In genomic region chr12:2335109-2335508, GRCh38 we compare ENCODE assay signal across 14 cellular contexts.
DNase-seq lines count a peak whose midpoint lies in the region; ATAC-seq and TF ChIP-seq lines count a peak whose summit lies in the region.
"Had no signal": no experiment of that assay in that cellular context is flagged by ENCODE, and none has a peak within 500 bp of the region (broad histone marks: within the 10 kb centered on the region; RNA-seq: fewer than 3 reads in every experiment).

No MANE protein-coding gene starts in this region.

- H3K23ac ChIP-seq in IMR-90 (ENCODE audit: low read depth, low read length) = peak overlapping the region; percentile 48

- H2BK120ac ChIP-seq in IMR-90 (ENCODE audit: low read depth, low read length) = peak overlapping the region; percentile 98

- H2BK15ac ChIP-seq in IMR-90 (ENCODE audit: low read depth, low read length) = peak overlapping the region; percentile 98; the same call in 2 of the 3 replicates

- H3K27ac ChIP-seq in IMR-90 (ENCODE audit: insufficient read depth, low read length) = peak overlapping the region; percentile 35; the same call in 1 of the 2 replicates
- peak overlapping the region in 30 of 59 donors; percentile 6 to 90 (median 62) for H3K27ac ChIP-seq in dorsolateral prefrontal cortex
- H3K27ac ChIP-seq in rectal smooth muscle tissue (ENCODE audit: low read depth, low read length) = peak overlapping the region; percentile 89
- H3K27ac ChIP-seq: C4-2B had no signal

- peak overlapping the region; percentile 87 for H4K91ac ChIP-seq in IMR-90 (ENCODE audit: insufficient read depth, low read depth, low read length)

- H3K27me3 Mint-ChIP-seq in activated CD4-positive, alpha-beta T cell treated with anti-CD3 and anti-CD28 coated beads for 36 hours = peaks cover 7% of the 10 kb centered on the region
- H3K27me3 Mint-ChIP-seq in activated T-cell treated with anti-CD3 and anti-CD28 coated beads, Interleukin-2, amount 50 U/mL, for 72 hours (ENCODE audit: low read depth) = peaks cover 19% of the 10 kb centered on the region

- DNase-seq in DMS79 treated with DMSO at 0.1 percent for 48 hours (lab: John Stamatoyannopoulos, UW) (peak; percentile 56), IMR-90 (no peak), dorsolateral prefrontal cortex (no peak)
- DNase-seq in activated CD4-positive, alpha-beta T cell treated with anti-CD3 and anti-CD28 coated beads for 36 hours = no peak
- no peak for DNase-seq in activated T-cell treated with anti-CD3 and anti-CD28 coated beads, Interleukin-2, amount 50 U/mL, for 72 hours
- DNase-seq: activated CD4-positive, alpha-beta T cell treated with anti-CD3 and anti-CD28 coated beads for 48 hours; Karpas-422; stimulated activated naive CD8-positive, alpha-beta T cell treated with anti-CD3 and anti-CD28 coated beads, Interleukin-15, amount 100 ng/mL, for 72 hours; T-helper 1 cell had no signal

- no peak overlapping the region for H3K27ac Mint-ChIP-seq in activated CD4-positive, alpha-beta T cell treated with anti-CD3 and anti-CD28 coated beads for 36 hours
- H3K27ac Mint-ChIP-seq in activated T-cell treated with anti-CD3 and anti-CD28 coated beads, Interleukin-2, amount 50 U/mL, for 72 hours = no peak overlapping the region
- H3K27ac Mint-ChIP-seq: activated T-helper 17 cell treated with anti-CD3 and anti-CD28 coated beads, Interleukin-2, amount 50 U/mL, for 72 hours; stimulated activated naive CD8-positive, alpha-beta T cell treated with anti-CD3 and anti-CD28 coated beads, Interleukin-15, amount 100 ng/mL, for 72 hours had no signal

- no peak overlapping the region for H3K9ac ChIP-seq in IMR-90 (ENCODE audit: low read depth, low read length)
- H3K9ac ChIP-seq in rectal smooth muscle tissue (ENCODE audit: low read length) = no peak overlapping the region

- H2BK5ac ChIP-seq in IMR-90 (ENCODE audit: low read depth, low read length, poor library complexity, severe bottlenecking) = peak overlapping the region; percentile 71

- peak overlapping the region; percentile 99 for H2AK5ac ChIP-seq in IMR-90 (ENCODE audit: low read depth, low read length)

- no TSS peak for BruUV-seq in IMR-90 (replicated peaks; lab: Mats Ljungman, UMichigan)

- no peaks in the 10 kb centered on the region for H3K36me3 ChIP-seq in IMR-90 (ENCODE audit: control insufficient read depth, insufficient read depth, low read length)
- no peaks in the 10 kb centered on the region for H3K36me3 ChIP-seq in rectal smooth muscle tissue (ENCODE audit: control insufficient read depth, insufficient read depth, low read length)

- H3K4me1 ChIP-seq in IMR-90 (ENCODE audit: control insufficient read depth, insufficient read depth, low read length) (peaks cover 35% of the 10 kb centered on the region), rectal smooth muscle tissue (ENCODE audit: control insufficient read depth, insufficient read depth, low read length) (peaks cover 39% of the 10 kb centered on the region)

- peak overlapping the region; percentile 67 for H3K14ac ChIP-seq in IMR-90 (replicated peaks; ENCODE audit: low read depth, low read length)

- H2AFZ ChIP-seq in IMR-90 (replicated peaks; ENCODE audit: low read length, poor library complexity) = peak overlapping the region; percentile 72

- peaks cover 43% of the 10 kb centered on the region for H3K9me1 ChIP-seq in IMR-90 (ENCODE audit: insufficient read depth, low read length)

- peak overlapping the region; percentile 26; the same call in 1 of the 2 replicates for H4K5ac ChIP-seq in IMR-90 (ENCODE audit: low read depth, low read length)

- no peaks in the 10 kb centered on the region for H3K36me3 Mint-ChIP-seq in activated CD4-positive, alpha-beta T cell treated with anti-CD3 and anti-CD28 coated beads for 36 hours (ENCODE audit: low read depth)
- no peaks in the 10 kb centered on the region for H3K36me3 Mint-ChIP-seq in activated T-cell treated with anti-CD3 and anti-CD28 coated beads, Interleukin-2, amount 50 U/mL, for 72 hours (ENCODE audit: insufficient read depth in 2 of 2)

- WGBS in IMR-90 (ENCODE audit: extremely low coverage in 2 of 2, insufficient read length in 1 of 2), 2 experiments = 57% methylated on average over 1 of the region's 5 CpGs; no CpG with 5 or more reads in 1 of the 2 experiments

- H3K4me3 ChIP-seq in IMR-90 (ENCODE audit: insufficient read depth, low read depth, low read length) (no peak overlapping the region), dorsolateral prefrontal cortex (no peak overlapping the region), rectal smooth muscle tissue (ENCODE audit: low read length) (no peak overlapping the region)

- H3K9me3 ChIP-seq in IMR-90 (ENCODE audit: control insufficient read depth, insufficient read depth, low read length) = no peaks in the 10 kb centered on the region

- no peaks in the 10 kb centered on the region for H3K27me3 ChIP-seq in IMR-90 (ENCODE audit: control insufficient read depth, insufficient read depth, low read length)
- H3K27me3 ChIP-seq in dorsolateral prefrontal cortex = no peaks in the 10 kb centered on the region
- no peaks in the 10 kb centered on the region for H3K27me3 ChIP-seq in rectal smooth muscle tissue (ENCODE audit: control insufficient read depth, insufficient read depth, low read length)

- no peak overlapping the region for H3K4me3 Mint-ChIP-seq in activated CD4-positive, alpha-beta T cell treated with anti-CD3 and anti-CD28 coated beads for 36 hours
- no peak overlapping the region for H3K4me3 Mint-ChIP-seq in activated T-cell treated with anti-CD3 and anti-CD28 coated beads, Interleukin-2, amount 50 U/mL, for 72 hours
- H3K4me3 Mint-ChIP-seq: activated T-helper 17 cell treated with anti-CD3 and anti-CD28 coated beads, Interleukin-2, amount 50 U/mL, for 72 hours; stimulated activated naive CD8-positive, alpha-beta T cell treated with anti-CD3 and anti-CD28 coated beads, Interleukin-15, amount 100 ng/mL, for 72 hours had no signal

- H3K4me1 Mint-ChIP-seq in activated CD4-positive, alpha-beta T cell treated with anti-CD3 and anti-CD28 coated beads for 36 hours = peaks cover 5% of the 10 kb centered on the region
- peaks cover 16% of the 10 kb centered on the region for H3K4me1 Mint-ChIP-seq in activated T-cell treated with anti-CD3 and anti-CD28 coated beads, Interleukin-2, amount 50 U/mL, for 72 hours (ENCODE audit: low read depth)
- H3K4me1 Mint-ChIP-seq: activated T-helper 17 cell treated with anti-CD3 and anti-CD28 coated beads, Interleukin-2, amount 50 U/mL, for 72 hours had no signal

- no peaks in the 10 kb centered on the region for H3K9me3 Mint-ChIP-seq in activated CD4-positive, alpha-beta T cell treated with anti-CD3 and anti-CD28 coated beads for 36 hours (ENCODE audit: low read depth)
- no peaks in the 10 kb centered on the region for H3K9me3 Mint-ChIP-seq in activated T-cell treated with anti-CD3 and anti-CD28 coated beads, Interleukin-2, amount 50 U/mL, for 72 hours
- H3K9me3 Mint-ChIP-seq: activated T-helper 17 cell treated with anti-CD3 and anti-CD28 coated beads, Interleukin-2, amount 50 U/mL, for 72 hours; stimulated activated naive CD8-positive, alpha-beta T cell treated with anti-CD3 and anti-CD28 coated beads, Interleukin-15, amount 100 ng/mL, for 72 hours had no signal

- ATAC-seq in IMR-90 (ENCODE audit: low read depth) (no peak), GM21423 (IDR thresholded peaks at IDR 0.05; ENCODE audit: unreplicated experiment) (no peak), HG03460 (IDR thresholded peaks at IDR 0.05; ENCODE audit: unreplicated experiment) (no peak)
- ATAC-seq in activated CD4-positive, alpha-beta T cell treated with anti-CD3 and anti-CD28 coated beads for 36 hours = no peak
- no peak for ATAC-seq in activated T-cell treated with anti-CD3 and anti-CD28 coated beads, Interleukin-2, amount 50 U/mL, for 72 hours (replicated peaks in 1 of 2)
- ATAC-seq: activated T-helper 17 cell treated with anti-CD3 and anti-CD28 coated beads, Interleukin-2, amount 50 U/mL, for 72 hours; stimulated activated naive CD8-positive, alpha-beta T cell treated with anti-CD3 and anti-CD28 coated beads, Interleukin-15, amount 100 ng/mL, for 72 hours had no signal

- TF ChIP-seq CTCF in IMR-90 (conservative IDR thresholded peaks at IDR 0.05; ENCODE audit: low read depth, low read length) (no peak), dorsolateral prefrontal cortex (IDR thresholded peaks at IDR 0.05 in 54 of 56, conservative IDR thresholded peaks at IDR 0.05 in 2 of 56; ENCODE audit: low read depth in 1 of 56, partially characterized antibody in 56 of 56) (no peak)

- POLR2A ChIA-PET in IMR-90 (lab: Charles Lee; ENCODE audit: unreplicated experiment) = no interaction called here
- POLR2A ChIA-PET in activated CD4-positive, alpha-beta T cell treated with anti-CD3 and anti-CD28 coated beads for 36 hours (lab: Charles Lee) = no interaction called here

- dilution Hi-C loops in IMR-90 (cut with HindIII; ENCODE audit: low sequenced_read_pairs, unreplicated experiment) = no loop called here

- TF ChIP-seq RAD21 in IMR-90 (IDR thresholded peaks at IDR 0.05; ENCODE audit: low read length) = no peak

- H2BK20ac ChIP-seq in IMR-90 (ENCODE audit: low read depth, low read length) = peak overlapping the region; percentile 97; the same call in 1 of the 2 replicates

- CTCF ChIA-PET in IMR-90 (lab: Yijun Ruan, JAX) = no interaction called here
- CTCF ChIA-PET in activated CD4-positive, alpha-beta T cell treated with anti-CD3 and anti-CD28 coated beads for 36 hours (lab: Charles Lee) = no interaction called here

- intact Hi-C loops in IMR-90 (cut with micrococcal nuclease) = no loop called here
- intact Hi-C loops in dorsolateral prefrontal cortex (cut with DNase I) = no loop called here
- intact Hi-C loops in activated CD4-positive, alpha-beta T cell treated with anti-CD3 and anti-CD28 coated beads for 36 hours (cut with DNase I, micrococcal nuclease) = no loop called here

- peak overlapping the region; percentile 20; the same call in 1 of the 2 replicates for H3K56ac ChIP-seq in IMR-90 (ENCODE audit: extremely low read depth, insufficient read depth, low read length)

- peak overlapping the region; percentile 87 for H2AK9ac ChIP-seq in IMR-90 (replicated peaks; ENCODE audit: low read depth, low read length, poor library complexity)

- peak overlapping the region; percentile 95 for H3K4ac ChIP-seq in IMR-90 (ENCODE audit: low read depth, low read length)

- H3K79me1 ChIP-seq in IMR-90 (ENCODE audit: low read depth in 1 of 2, low read length in 2 of 2) = peaks cover 6 to 44% of the 10 kb centered on the region in 2 experiments; a peak in 2 of 4 replicates

- no peaks in the 10 kb centered on the region for H4K20me1 ChIP-seq in IMR-90 (ENCODE audit: insufficient read depth, low read length)

- no peak overlapping the region for H3K4me2 ChIP-seq in IMR-90 (ENCODE audit: low read depth, low read length)

- peak overlapping the region in 1 of 2 experiments; percentile 76; a peak in 1 of 4 replicates for H4K8ac ChIP-seq in IMR-90 (ENCODE audit: low read depth in 2 of 2, low read length in 2 of 2)

- in situ Hi-C loops in IMR-90 (cut with MboI; ENCODE audit: low sequenced_read_pairs) = no loop called here

- peak overlapping the region; percentile 88 for H3K18ac ChIP-seq in IMR-90 (ENCODE audit: low read depth, low read length)

- no peak for TF ChIP-seq POLR2A in IMR-90 (IDR thresholded peaks at IDR 0.05; ENCODE audit: low read depth, low read length)

Comparison
In these comparisons a context has a peak if more than half of its experiments do, and no peak if none do; other contexts are left out.
1. H3K27ac ChIP-seq: peak in every context shown above with its lines; median percentile 89 in rectal smooth muscle tissue; 62 in dorsolateral prefrontal cortex; 35 in IMR-90.